1 cellular context compared by ENCODE assay signal in the genomic region with DNA sequence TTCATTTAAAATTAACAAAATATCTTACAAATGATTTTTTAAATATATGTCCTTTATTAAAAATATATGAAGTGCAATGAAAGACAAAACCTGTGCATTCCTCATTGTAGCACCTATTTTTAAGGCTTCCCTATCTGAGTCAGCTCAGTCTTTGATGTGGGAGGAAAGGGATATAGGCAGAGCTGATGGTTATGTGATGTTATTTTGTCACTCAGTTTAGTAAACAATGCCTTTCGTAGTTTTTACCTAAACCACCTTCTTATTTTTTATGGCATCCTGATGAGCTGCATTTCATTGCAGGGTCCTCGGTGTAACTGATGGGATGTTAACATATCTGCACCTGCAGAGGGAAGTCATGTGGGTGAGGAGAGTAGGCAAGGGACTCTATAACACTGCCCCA.
TF ChIP-seq lines count a peak whose summit lies in the region.

No MANE protein-coding gene starts in this region.

TF ChIP-seq in IMR-90, 13 proteins besides CTCF, POLR2A, EP300 and RAD21:
- no peak for TF ChIP-seq MAZ (IDR thresholded peaks at IDR 0.05; ENCODE audit: borderline replicate concordance, low read depth, low read length)
- TF ChIP-seq, protein P1, sequence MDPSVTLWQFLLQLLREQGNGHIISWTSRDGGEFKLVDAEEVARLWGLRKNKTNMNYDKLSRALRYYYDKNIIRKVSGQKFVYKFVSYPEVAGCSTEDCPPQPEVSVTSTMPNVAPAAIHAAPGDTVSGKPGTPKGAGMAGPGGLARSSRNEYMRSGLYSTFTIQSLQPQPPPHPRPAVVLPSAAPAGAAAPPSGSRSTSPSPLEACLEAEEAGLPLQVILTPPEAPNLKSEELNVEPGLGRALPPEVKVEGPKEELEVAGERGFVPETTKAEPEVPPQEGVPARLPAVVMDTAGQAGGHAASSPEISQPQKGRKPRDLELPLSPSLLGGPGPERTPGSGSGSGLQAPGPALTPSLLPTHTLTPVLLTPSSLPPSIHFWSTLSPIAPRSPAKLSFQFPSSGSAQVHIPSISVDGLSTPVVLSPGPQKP (IDR thresholded peaks at IDR 0.05; ENCODE audit: borderline replicate concordance, low read depth, low read length), result no peak
- TF ChIP-seq, protein P2, sequence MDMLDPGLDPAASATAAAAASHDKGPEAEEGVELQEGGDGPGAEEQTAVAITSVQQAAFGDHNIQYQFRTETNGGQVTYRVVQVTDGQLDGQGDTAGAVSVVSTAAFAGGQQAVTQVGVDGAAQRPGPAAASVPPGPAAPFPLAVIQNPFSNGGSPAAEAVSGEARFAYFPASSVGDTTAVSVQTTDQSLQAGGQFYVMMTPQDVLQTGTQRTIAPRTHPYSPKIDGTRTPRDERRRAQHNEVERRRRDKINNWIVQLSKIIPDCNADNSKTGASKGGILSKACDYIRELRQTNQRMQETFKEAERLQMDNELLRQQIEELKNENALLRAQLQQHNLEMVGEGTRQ (IDR thresholded peaks at IDR 0.05; ENCODE audit: low read depth, low read length), result no peak
- TF ChIP-seq CEBPB (IDR thresholded peaks at IDR 0.05; ENCODE audit: low read depth, low read length), result no peak
- no peak for TF ChIP-seq FOS (IDR thresholded peaks at IDR 0.05; ENCODE audit: low read depth, low read length)
- TF ChIP-seq MAFK (IDR thresholded peaks at IDR 0.05; ENCODE audit: low read depth, low read length), result no peak
